ENCODE assay signal across 8 cellular contexts in the genomic region with DNA sequence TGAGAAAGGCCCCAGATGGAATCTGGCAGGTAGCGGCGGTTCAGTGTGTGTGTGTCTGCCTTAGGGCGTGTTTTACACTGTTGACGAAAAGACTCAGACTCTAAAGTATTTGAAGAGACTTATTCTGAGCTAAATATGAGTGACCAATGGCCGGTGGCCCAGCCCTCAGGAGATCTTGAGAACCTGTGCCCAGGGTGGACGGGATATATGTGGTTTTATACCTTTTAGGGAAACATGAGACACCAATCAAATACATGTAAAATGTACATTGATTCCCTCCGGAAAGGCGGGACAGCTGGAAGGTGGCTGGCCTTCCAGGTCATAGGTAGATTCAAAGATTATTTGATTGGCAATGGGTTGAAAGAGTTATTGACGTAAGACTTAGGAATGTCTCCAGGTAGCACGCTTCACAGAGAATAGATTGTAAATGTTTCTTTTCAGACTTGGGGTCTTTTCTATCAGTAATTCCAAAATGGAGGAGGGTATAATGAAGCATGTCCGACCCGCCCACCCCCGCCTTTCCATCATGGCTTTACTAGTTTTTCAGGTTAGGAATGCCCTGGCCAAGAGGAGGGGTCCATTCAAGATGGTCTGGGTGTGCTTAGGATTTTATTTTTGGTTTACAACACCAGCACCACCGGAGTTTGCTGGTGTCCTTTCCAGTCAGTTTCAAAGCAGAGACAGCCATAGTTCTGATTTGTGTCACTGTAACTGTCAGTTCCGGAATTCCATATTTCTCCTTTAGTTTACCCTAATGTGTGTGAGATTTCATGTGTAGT. TPM values are rescaled to one million over a fixed set of nuclear protein-coding genes. Genes with fewer than 3 reads are reported as not detected.
A peak's percentile ranks its signal among the peaks of the same experiment; 100 is the strongest.
DNase-seq lines count a peak whose midpoint lies in the region; ATAC-seq lines count a peak whose summit lies in the region.

No MANE protein-coding gene starts in this region.

- ATAC-seq in left lobe of liver = peak; percentile 12
- no peak for ATAC-seq in HG02938 (IDR thresholded peaks at IDR 0.05; ENCODE audit: unreplicated experiment)

- WGBS in HUES64 = 42% methylated on average over 13 of the region's 15 CpGs
- WGBS in thymus = 51% methylated on average over 15 of the region's 15 CpGs

- H3K9ac ChIP-seq in ES-I3 (ENCODE audit: low read depth, low read length) (peak overlapping the region; percentile 88), HUES64 (ENCODE audit: low read depth, low read length) (peak overlapping the region; percentile 82)

- no peaks in the 10 kb centered on the region for H3K9me3 ChIP-seq in ES-I3 (ENCODE audit: control insufficient read depth, insufficient read depth, low read length)
- H3K9me3 ChIP-seq in HUES64 (ENCODE audit: insufficient read depth, low read depth, low read length) = no peaks in the 10 kb centered on the region
- peaks cover 3% of the 10 kb centered on the region for H3K9me3 ChIP-seq in thymus (ENCODE audit: control insufficient read depth)

- H3K4me3 ChIP-seq in HUES64 (ENCODE audit: low read length) (peak overlapping the region; percentile 80), thymus (ENCODE audit: low read length) (peak overlapping the region; percentile 76)

- H3K36me3 ChIP-seq in ES-I3 (ENCODE audit: insufficient read depth, low read length) = peaks cover 10% of the 10 kb centered on the region
- H3K36me3 ChIP-seq in HUES64 (ENCODE audit: insufficient read depth, low read length) = peaks cover 34% of the 10 kb centered on the region
- H3K36me3 ChIP-seq in thymus (ENCODE audit: control insufficient read depth, insufficient read depth) = peaks cover 25% of the 10 kb centered on the region

- H3K27ac ChIP-seq in HUES64 (ENCODE audit: low read depth, low read length) (peak overlapping the region; percentile 36; the same call in 1 of the 2 replicates), thymus (ENCODE audit: low read depth) (peak overlapping the region; percentile 92)

- DNase-seq in T47D (ENCODE audit: low read depth in 1 of 2, low spot score in 1 of 2) (peak; percentile 5 to 54), left lobe of liver (ENCODE audit: low spot score) (no peak), amniotic stem cell (lab: John Stamatoyannopoulos, UW) (no peak)
- no peak for DNase-seq in activated CD4-positive, alpha-beta T cell treated with anti-CD3 and anti-CD28 coated beads for 48 hours

- no peaks in the 10 kb centered on the region for H3K4me1 ChIP-seq in ES-I3 (ENCODE audit: insufficient read depth, low read length)
- H3K4me1 ChIP-seq in HUES64 (ENCODE audit: insufficient read depth, low read length) = peaks cover 6% of the 10 kb centered on the region; the same call in 1 of the 2 replicates
- peaks cover 9% of the 10 kb centered on the region for H3K4me1 ChIP-seq in thymus (ENCODE audit: control insufficient read depth, insufficient read depth, low read length)

- in situ Hi-C loops in T47D (cut with HindIII; ENCODE audit: low pct_unique_long_range_greater_than_20kb, low sequenced_read_pairs) = no loop called here

- no peaks in the 10 kb centered on the region for H3K27me3 ChIP-seq in HUES64 (ENCODE audit: insufficient read depth, low read length)
- H3K27me3 ChIP-seq in thymus (ENCODE audit: control insufficient read depth, insufficient read depth) = no peaks in the 10 kb centered on the region

RNA-seq across cellular contexts. Expression of a gene that starts 1.0 kb away (rescaled TPM):
- polyA plus RNA-seq in HUES64 (2013, experiment 1 of 2) = 6.3 TPM
- 7.1 TPM for polyA plus RNA-seq in HUES64 (2013, experiment 2 of 2)
- total RNA-seq in left lobe of liver = 2.6 TPM
- 18.6 TPM for polyA plus RNA-seq in thymus

RNA-seq across cellular contexts. Expression of a gene that starts 31.0 kb away (rescaled TPM):
- 3.4 TPM for polyA plus RNA-seq in HUES64 (2013, experiment 1 of 2)
- 7.6 TPM for polyA plus RNA-seq in HUES64 (2013, experiment 2 of 2)
- total RNA-seq in left lobe of liver = 1.1 TPM
- polyA plus RNA-seq in thymus = 3.9 TPM

RNA-seq across cellular contexts. Expression of a gene that starts 46.1 kb away (rescaled TPM):
- polyA plus RNA-seq in HUES64 (2013, experiment 1 of 2) = 18.5 TPM
- polyA plus RNA-seq in HUES64 (2013, experiment 2 of 2) = 21.2 TPM
- 4.1 TPM for total RNA-seq in left lobe of liver
- 9.4 TPM for polyA plus RNA-seq in thymus

Comparison
In these comparisons a context has a peak if more than half of its experiments do, and no peak if none do; other contexts are left out.
1. DNase-seq: peak in T47D (2 of 2); none in left lobe of liver (single experiment), amniotic stem cell (single experiment) and activated CD4-positive, alpha-beta T cell treated with anti-CD3 and anti-CD28 coated beads for 48 hours (single experiment).